ENCODE assay signal across 6 cellular contexts in genomic region chr22:37609240-37610152, GRCh38. TPM values are rescaled to one million over a fixed set of nuclear protein-coding genes. Genes with fewer than 3 reads are reported as not detected.
DNase-seq lines count a peak whose midpoint lies in the region; ATAC-seq and TF ChIP-seq lines count a peak whose summit lies in the region.

No MANE protein-coding gene starts in this region.

- H3K79me2 ChIP-seq in neural cell (replicated peaks; ENCODE audit: insufficient read depth, low read length) = peaks cover 10% of the 10 kb centered on the region

- peak overlapping the region; percentile 98 for H3K27ac Mint-ChIP-seq in MCF 10A (ENCODE audit: low read depth, unreplicated experiment)

- peak overlapping the region; percentile 85 for H3K4me3 Mint-ChIP-seq in MCF 10A (ENCODE audit: unreplicated experiment)

- H2AFZ ChIP-seq in neural cell (ENCODE audit: low read depth, low read length) = peak overlapping the region; percentile 56

- no peaks in the 10 kb centered on the region for H3K27me3 Mint-ChIP-seq in MCF 10A (ENCODE audit: insufficient read depth, unreplicated experiment)

- TSS peak; percentile 22 for BruUV-seq in MCF 10A (replicated peaks; lab: Mats Ljungman, UMichigan)

- CTCF ChIA-PET in MCF 10A (lab: Yijun Ruan, JAX) = interaction anchor here (0.5 to 1.6 kb wide), 7 partner anchors 13 to 352 kb away, joined by 3 to 7 read pairs (median 4); no protein-coding TSS in a partner anchor

- H4K20me1 ChIP-seq in neural cell (ENCODE audit: insufficient read depth) = no peaks in the 10 kb centered on the region

- POLR2A ChIA-PET in MCF 10A (lab: Yijun Ruan, JAX) = interaction anchor here (0.9 to 4.2 kb wide), 11 partner anchors 8 to 198 kb away, joined by 3 to 31 read pairs (median 18); partner anchors contain the start of genes GCAT, LGALS1, NOL12 and PDXP

- peaks cover 0 to 39% of the 10 kb centered on the region in 2 donors for H3K4me1 ChIP-seq in right atrium auricular region

- H3K4me3 ChIP-seq in right atrium auricular region (peak overlapping the region; percentile 96), neural cell (ENCODE audit: low read length) (peak overlapping the region; percentile 98)

- no peak for DNase-seq in right atrium auricular region (ENCODE audit: low spot score)
- no peak for DNase-seq in Right ventricle myocardium superior
- DNase-seq in MCF 10A (ENCODE audit: unreplicated experiment) = peak; percentile 15

- H3K4me2 ChIP-seq in neural cell (ENCODE audit: low read length) = peak overlapping the region; percentile 97

- no peaks in the 10 kb centered on the region for H3K9me2 ChIP-seq in neural cell (ENCODE audit: insufficient read depth, low read length)

- H3K9ac ChIP-seq in neural cell (ENCODE audit: low read length) = peak overlapping the region; percentile 92

- TF ChIP-seq CTCF in right atrium auricular region (IDR thresholded peaks at IDR 0.05) = no peak
- TF ChIP-seq CTCF in MCF 10A (IDR thresholded peaks at IDR 0.05; ENCODE audit: unreplicated experiment) = no peak
- no peak for TF ChIP-seq CTCF in neural cell (IDR thresholded peaks at IDR 0.05; ENCODE audit: poor library complexity, severe bottlenecking)

- H3K27ac ChIP-seq in right atrium auricular region = peak overlapping the region; percentile 94 to 95
- peak overlapping the region; percentile 97 for H3K27ac ChIP-seq in neural cell (ENCODE audit: low read length)

- no peak for TF ChIP-seq RAD21 in neural cell (conservative IDR thresholded peaks at IDR 0.05)

- no peak for TF ChIP-seq EP300 in neural cell (conservative IDR thresholded peaks at IDR 0.05; ENCODE audit: poor library complexity, severe bottlenecking)

- H3F3A ChIP-seq in neural cell (ENCODE audit: insufficient read depth, low read length, poor library complexity, severe bottlenecking) = no peaks in the 10 kb centered on the region

- H3K9me3 Mint-ChIP-seq in MCF 10A (ENCODE audit: unreplicated experiment) = no peaks in the 10 kb centered on the region

- peaks cover under 1% of the 10 kb centered on the region for H3K36me3 Mint-ChIP-seq in MCF 10A (ENCODE audit: insufficient read depth, unreplicated experiment)

- no peak for ATAC-seq in Right ventricle myocardium superior (ENCODE audit: poor library complexity)
- ATAC-seq in GM21360 (IDR thresholded peaks at IDR 0.05; ENCODE audit: unreplicated experiment) = no peak
- no peak for ATAC-seq in HG03354 (IDR thresholded peaks at IDR 0.05; ENCODE audit: poor library complexity, severe bottlenecking, unreplicated experiment)

- intact Hi-C loops in Right ventricle myocardium superior (cut with DNase I) (loop anchor here (5.0 kb wide), 1 partner anchor 78 kb away; the partner anchor contains the start of gene NOL12), MCF 10A (cut with micrococcal nuclease) (loop anchor here (5.0 kb wide), 1 partner anchor 68 kb away; the partner anchor contains the start of gene LGALS1)

- H3K27me3 ChIP-seq in right atrium auricular region (no peaks in the 10 kb centered on the region), neural cell (ENCODE audit: insufficient read depth, low read depth, low read length) (no peaks in the 10 kb centered on the region)

- peaks cover 5% of the 10 kb centered on the region for H3K36me3 ChIP-seq in right atrium auricular region
- no peaks in the 10 kb centered on the region for H3K36me3 ChIP-seq in neural cell (ENCODE audit: insufficient read depth, low read length)

- H3K9me3 ChIP-seq in right atrium auricular region (no peaks in the 10 kb centered on the region), neural cell (ENCODE audit: low read length) (no peaks in the 10 kb centered on the region)

- peaks cover 12% of the 10 kb centered on the region for H3K4me1 Mint-ChIP-seq in MCF 10A (ENCODE audit: insufficient read depth, unreplicated experiment)

TF ChIP-seq in neural cell, 6 proteins besides CTCF, POLR2A, EP300 and RAD21:
- TF ChIP-seq SMC3 (conservative IDR thresholded peaks at IDR 0.05; ENCODE audit: poor library complexity) (no peak), MXI1 (conservative IDR thresholded peaks at IDR 0.05; ENCODE audit: poor library complexity, severe bottlenecking) (peak; percentile 20), TAF1 (IDR thresholded peaks at IDR 0.05; ENCODE audit: low read depth) (no peak), EZH2 (IDR thresholded peaks at IDR 0.05; ENCODE audit: borderline replicate concordance, insufficient read depth, low read length, poor library complexity, severe bottlenecking) (no peak), POLR2AphosphoS5 (IDR thresholded peaks at IDR 0.05) (no peak)
- TF ChIP-seq, protein P1, sequence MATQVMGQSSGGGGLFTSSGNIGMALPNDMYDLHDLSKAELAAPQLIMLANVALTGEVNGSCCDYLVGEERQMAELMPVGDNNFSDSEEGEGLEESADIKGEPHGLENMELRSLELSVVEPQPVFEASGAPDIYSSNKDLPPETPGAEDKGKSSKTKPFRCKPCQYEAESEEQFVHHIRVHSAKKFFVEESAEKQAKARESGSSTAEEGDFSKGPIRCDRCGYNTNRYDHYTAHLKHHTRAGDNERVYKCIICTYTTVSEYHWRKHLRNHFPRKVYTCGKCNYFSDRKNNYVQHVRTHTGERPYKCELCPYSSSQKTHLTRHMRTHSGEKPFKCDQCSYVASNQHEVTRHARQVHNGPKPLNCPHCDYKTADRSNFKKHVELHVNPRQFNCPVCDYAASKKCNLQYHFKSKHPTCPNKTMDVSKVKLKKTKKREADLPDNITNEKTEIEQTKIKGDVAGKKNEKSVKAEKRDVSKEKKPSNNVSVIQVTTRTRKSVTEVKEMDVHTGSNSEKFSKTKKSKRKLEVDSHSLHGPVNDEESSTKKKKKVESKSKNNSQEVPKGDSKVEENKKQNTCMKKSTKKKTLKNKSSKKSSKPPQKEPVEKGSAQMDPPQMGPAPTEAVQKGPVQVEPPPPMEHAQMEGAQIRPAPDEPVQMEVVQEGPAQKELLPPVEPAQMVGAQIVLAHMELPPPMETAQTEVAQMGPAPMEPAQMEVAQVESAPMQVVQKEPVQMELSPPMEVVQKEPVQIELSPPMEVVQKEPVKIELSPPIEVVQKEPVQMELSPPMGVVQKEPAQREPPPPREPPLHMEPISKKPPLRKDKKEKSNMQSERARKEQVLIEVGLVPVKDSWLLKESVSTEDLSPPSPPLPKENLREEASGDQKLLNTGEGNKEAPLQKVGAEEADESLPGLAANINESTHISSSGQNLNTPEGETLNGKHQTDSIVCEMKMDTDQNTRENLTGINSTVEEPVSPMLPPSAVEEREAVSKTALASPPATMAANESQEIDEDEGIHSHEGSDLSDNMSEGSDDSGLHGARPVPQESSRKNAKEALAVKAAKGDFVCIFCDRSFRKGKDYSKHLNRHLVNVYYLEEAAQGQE (IDR thresholded peaks at IDR 0.05; ENCODE audit: borderline replicate concordance) = no peak

RNA-seq across cellular contexts. Expression of gene GGA1, which starts 0.9 kb away (rescaled TPM):
- total RNA-seq in right atrium auricular region (10 to 100 TPM; 17.7 to 29.0 TPM), Right ventricle myocardium superior (22.3 TPM), MCF 10A (2022) (52.7 and 59.1 TPM in 2 replicates)
- 57.5 and 62.2 TPM in 2 replicates for polyA plus RNA-seq in neural cell
- polyA minus RNA-seq in neural cell = 52.9 and 54.5 TPM in 2 replicates

RNA-seq across cellular contexts. Expression of gene LGALS2, which starts 29.6 kb away (rescaled TPM):
- total RNA-seq in right atrium auricular region (not detected), Right ventricle myocardium superior (not detected), MCF 10A (2022) (not detected in 2 replicates)
- not detected in 2 replicates for polyA plus RNA-seq in neural cell
- not detected in 2 replicates for polyA minus RNA-seq in neural cell

RNA-seq across cellular contexts. Expression of gene SH3BP1, which starts 30.0 kb away (rescaled TPM):
- total RNA-seq in right atrium auricular region (1 to 10 TPM; 1.5 to 4.0 TPM), Right ventricle myocardium superior (1.9 TPM), MCF 10A (2022) (1.5 and 1.9 TPM in 2 replicates)
- polyA plus RNA-seq in neural cell = 0.63 TPM in 1 of 2 replicates, not detected in the other
- 0.69 and 0.73 TPM in 2 replicates for polyA minus RNA-seq in neural cell

RNA-seq across cellular contexts. Expression of gene PDXP, which starts 49.0 kb away (rescaled TPM):
- total RNA-seq in right atrium auricular region (10 to 100 TPM; 15.7 to 32.0 TPM), Right ventricle myocardium superior (17.6 TPM), MCF 10A (2022) (10.3 and 10.5 TPM in 2 replicates)
- 108 and 129 TPM in 2 replicates for polyA plus RNA-seq in neural cell
- polyA minus RNA-seq in neural cell = 91.5 and 104 TPM in 2 replicates

RNA-seq across cellular contexts. Expression of gene CDC42EP1, which starts 49.2 kb away (rescaled TPM):
- 10 to 100 TPM; 20.7 to 34.8 TPM for total RNA-seq in right atrium auricular region
- total RNA-seq in Right ventricle myocardium superior = 15.4 TPM
- total RNA-seq in MCF 10A (2022) = 86.0 and 148 TPM in 2 replicates
- polyA plus RNA-seq in neural cell = 0.24 TPM in 1 of 2 replicates, not detected in the other
- not detected in 2 replicates for polyA minus RNA-seq in neural cell
